37 cellular contexts compared by ENCODE assay signal in the genomic region with DNA sequence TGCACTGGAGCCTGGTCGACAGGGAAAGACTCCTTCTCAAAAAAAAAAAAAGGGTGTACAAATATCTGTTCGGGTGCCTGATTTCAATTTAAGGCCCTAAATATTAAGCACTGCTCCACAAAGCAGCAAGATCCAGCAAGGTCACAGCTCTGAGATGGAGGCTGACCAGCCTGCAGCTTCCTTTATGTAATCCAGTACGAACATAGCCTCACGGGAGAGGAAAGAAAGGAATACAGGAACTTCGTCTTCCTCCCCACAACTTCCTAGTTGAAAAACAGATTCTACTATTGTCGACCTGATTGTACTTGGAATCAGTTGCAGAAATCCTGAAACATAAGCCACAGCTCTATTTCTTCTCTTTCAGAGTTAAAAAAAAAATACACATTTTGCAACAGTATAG. TPM values are rescaled to one million over a fixed set of nuclear protein-coding genes. Genes with fewer than 3 reads are reported as not detected.
DNase-seq lines count a peak whose midpoint lies in the region; ATAC-seq and TF ChIP-seq lines count a peak whose summit lies in the region.
"Had no signal": no experiment of that assay in that cellular context is flagged by ENCODE, and none has a peak within 500 bp of the region (broad histone marks: within the 10 kb centered on the region; RNA-seq: fewer than 3 reads in every experiment).

No MANE protein-coding gene starts in this region.

- no peak for TF ChIP-seq EP300 in transverse colon (IDR thresholded peaks at IDR 0.05; ENCODE audit: low read depth)

- peaks cover 11% of the 10 kb centered on the region for H3K27me3 Mint-ChIP-seq in CD8-positive, alpha-beta T cell (ENCODE audit: low read depth)

- H3K9me3 ChIP-seq in testis (no peaks in the 10 kb centered on the region), transverse colon (no peaks in the 10 kb centered on the region)
- H3K9me3 ChIP-seq in CD8-positive, alpha-beta T cell (ENCODE audit: low read length): no peaks in the 10 kb centered on the region
- H3K9me3 ChIP-seq: ascending aorta, gastrocnemius medialis, MG63, mucosa of descending colon, ovary had no signal

- CTCF ChIA-PET in CD8-positive, alpha-beta T cell (lab: Charles Lee): no interaction called here

- ATAC-seq in left lobe of liver (peak; percentile 30), left colon (no peak)
- ATAC-seq in CD8-positive, alpha-beta T cell: no peak
- ATAC-seq: gastrocnemius medialis; K562; mucosa of descending colon; SK-N-SH treated with all-trans-retinoic acid at 6 μM for 48 hours; stimulated activated effector memory CD8-positive, alpha-beta T cell treated with anti-CD3 and anti-CD28 coated beads, Interleukin-12 subunit alpha, Interleukin-12 subunit beta, amount 100 ng/mL, for 72 hours had no signal

- H3K4me3 Mint-ChIP-seq in CD8-positive, alpha-beta T cell: no peak overlapping the region
- H3K4me3 Mint-ChIP-seq: activated naive CD8-positive, alpha-beta T cell treated with anti-CD3 and anti-CD28 coated beads, Interleukin-2, amount 10 ng/mL, durations not matched to agents 7 days and 5 days; endodermal cell; nephron progenitor cell; stimulated activated effector memory CD8-positive, alpha-beta T cell treated with anti-CD3 and anti-CD28 coated beads, Interleukin-12 subunit alpha, Interleukin-12 subunit beta, amount 100 ng/mL, for 72 hours; T-helper 2 cell treated with Interferon-gamma antibody and Interleukin-4, amounts not matched to agents 5 μg/mL and 100 μg/mL, for 36 hours had no signal

- in situ Hi-C loops in transverse colon (cut with MboI; ENCODE audit: low pct_ligation_motif_present in 1 of 4, low pct_unique_long_range_greater_than_20kb in 1 of 4, low sequenced_read_pairs in 3 of 4): no loop called here

- no peaks in the 10 kb centered on the region for H3K9me3 Mint-ChIP-seq in CD8-positive, alpha-beta T cell
- H3K9me3 Mint-ChIP-seq: activated naive CD8-positive, alpha-beta T cell treated with anti-CD3 and anti-CD28 coated beads, Interleukin-2, amount 10 ng/mL, durations not matched to agents 7 days and 5 days; endodermal cell; nephron progenitor cell; T-helper 2 cell treated with Interferon-gamma antibody and Interleukin-4, amounts not matched to agents 5 μg/mL and 100 μg/mL, for 36 hours had no signal

- H3K4me1 ChIP-seq in testis: peaks cover 14% of the 10 kb centered on the region
- H3K4me1 ChIP-seq in transverse colon: peaks cover 0 to 8% (median 1%) of the 10 kb centered on the region in 4 donors
- no peaks in the 10 kb centered on the region for H3K4me1 ChIP-seq in CD8-positive, alpha-beta T cell (ENCODE audit: insufficient read depth, low read length)
- H3K4me1 ChIP-seq: ascending aorta, gastrocnemius medialis had no signal

- DNase-seq in SKM-1 treated with dmso at 0.1 percent for 144 hours (lab: John Stamatoyannopoulos, UW; ENCODE audit: unreplicated experiment): peak; percentile 6
- no peak for DNase-seq in SKM-1 (lab: John Stamatoyannopoulos, UW; ENCODE audit: unreplicated experiment)
- peak; percentile 10 to 24 for DNase-seq in Kasumi-1 (lab: John Stamatoyannopoulos, UW)
- DNase-seq in left lobe of liver (ENCODE audit: low spot score): no peak
- peak; percentile 23 for DNase-seq in testis
- DNase-seq in transverse colon: no peak
- DNase-seq in CD8-positive, alpha-beta T cell: no peak
- no peak for DNase-seq in left colon
- DNase-seq: 8988T; activated CD4-positive, alpha-beta T cell treated with anti-CD3 and anti-CD28 coated beads for 4 hours; activated gamma-delta T cell; activated naive CD8-positive, alpha-beta T cell treated with anti-CD3 and anti-CD28 coated beads, Interleukin-2, amount 10 ng/mL, durations not matched to agents 7 days and 5 days; activated T-cell treated with anti-CD3 and anti-CD28 coated beads for 4 hours; COR-L47; cortex of kidney; endodermal cell; gastrocnemius medialis; GDM1; H7; hippocampal formation; MG63; mucosa of descending colon; NCI-H146; NCI-H446; NCI-H774; nephron progenitor cell; OCI-M1; ovary; stimulated activated CD4-positive, alpha-beta T cell treated with anti-CD3 and anti-CD28 coated beads, Interleukin-12 subunit alpha, Interleukin-12 subunit beta, amount 100 ng/mL, for 4 hours; stimulated activated CD4-positive, alpha-beta T cell treated with anti-CD3 and anti-CD28 coated beads, Interleukin-4, amount 100 ng/mL, for 24 hours; substantia nigra had no signal

- no peak overlapping the region for H3K27ac Mint-ChIP-seq in CD8-positive, alpha-beta T cell
- H3K27ac Mint-ChIP-seq: activated naive CD8-positive, alpha-beta T cell treated with anti-CD3 and anti-CD28 coated beads, Interleukin-2, amount 10 ng/mL, durations not matched to agents 7 days and 5 days; endodermal cell; nephron progenitor cell; stimulated activated effector memory CD8-positive, alpha-beta T cell treated with anti-CD3 and anti-CD28 coated beads, Interleukin-12 subunit alpha, Interleukin-12 subunit beta, amount 100 ng/mL, for 72 hours; T-helper 2 cell treated with Interferon-gamma antibody and Interleukin-4, amounts not matched to agents 5 μg/mL and 100 μg/mL, for 36 hours had no signal

- TF ChIP-seq CTCF in testis (IDR thresholded peaks at IDR 0.05): no peak
- TF ChIP-seq CTCF in transverse colon (IDR thresholded peaks at IDR 0.05): no peak
- no peak for TF ChIP-seq CTCF in CD8-positive, alpha-beta T cell (IDR thresholded peaks at IDR 0.05)

- H3K36me3 ChIP-seq in testis (ENCODE audit: low read depth, missing control alignments) (no peaks in the 10 kb centered on the region), transverse colon (no peaks in the 10 kb centered on the region)
- H3K36me3 ChIP-seq in CD8-positive, alpha-beta T cell (ENCODE audit: insufficient read depth, low read length): no peaks in the 10 kb centered on the region
- H3K36me3 ChIP-seq: ascending aorta, cardiac muscle cell, gastrocnemius medialis, MG63, ovary had no signal

- H3K27me3 ChIP-seq in testis (no peaks in the 10 kb centered on the region), transverse colon (no peaks in the 10 kb centered on the region)
- peaks cover 3% of the 10 kb centered on the region for H3K27me3 ChIP-seq in CD8-positive, alpha-beta T cell (ENCODE audit: insufficient read depth, low read length)
- H3K27me3 ChIP-seq: ascending aorta, cardiac muscle cell, gastrocnemius medialis, MG63, ovary had no signal

- H3K27ac ChIP-seq in testis: peak overlapping the region in 1 of 2 donors; percentile 4
- peak overlapping the region in 2 of 4 donors; percentile 8 to 16 for H3K27ac ChIP-seq in transverse colon
- no peak overlapping the region for H3K27ac ChIP-seq in CD8-positive, alpha-beta T cell (ENCODE audit: low read depth, low read length)
- H3K27ac ChIP-seq: ascending aorta, cardiac muscle cell, gastrocnemius medialis had no signal

- no peaks in the 10 kb centered on the region for H3K36me3 Mint-ChIP-seq in CD8-positive, alpha-beta T cell
- H3K36me3 Mint-ChIP-seq: activated naive CD8-positive, alpha-beta T cell treated with anti-CD3 and anti-CD28 coated beads, Interleukin-2, amount 10 ng/mL, durations not matched to agents 7 days and 5 days; stimulated activated effector memory CD8-positive, alpha-beta T cell treated with anti-CD3 and anti-CD28 coated beads, Interleukin-12 subunit alpha, Interleukin-12 subunit beta, amount 100 ng/mL, for 72 hours had no signal

- POLR2A ChIA-PET in CD8-positive, alpha-beta T cell (lab: Charles Lee): no interaction called here

- intact Hi-C loops in testis (cut with DNase I; ENCODE audit: low total_unique reads) (no loop called here), transverse colon (cut with DNase I; ENCODE audit: low total_unique reads) (no loop called here), left colon (cut with DNase I, micrococcal nuclease) (no loop called here)
- intact Hi-C loops in CD8-positive, alpha-beta T cell (cut with DNase I, micrococcal nuclease): no loop called here

- H3K4me3 ChIP-seq in testis (no peak overlapping the region), transverse colon (no peak overlapping the region)
- no peak overlapping the region for H3K4me3 ChIP-seq in CD8-positive, alpha-beta T cell (ENCODE audit: low read depth, low read length)
- H3K4me3 ChIP-seq: ascending aorta, cardiac muscle cell, gastrocnemius medialis, K562, MG63, mucosa of descending colon, ovary had no signal

- WGBS in testis, 2 donors: 41 to 48% methylated on average over 6 of the region's 6 CpGs
- WGBS in transverse colon (ENCODE audit: low coverage in 1 of 2), 2 donors: 66 to 77% methylated on average over 5 to 6 of the region's 6 CpGs

- TF ChIP-seq POLR2A in testis (IDR thresholded peaks at IDR 0.05) (no peak), transverse colon (IDR thresholded peaks at IDR 0.05) (no peak)

- H3K4me1 Mint-ChIP-seq in CD8-positive, alpha-beta T cell (ENCODE audit: low read depth): no peaks in the 10 kb centered on the region
- H3K4me1 Mint-ChIP-seq: activated naive CD8-positive, alpha-beta T cell treated with anti-CD3 and anti-CD28 coated beads, Interleukin-2, amount 10 ng/mL, durations not matched to agents 7 days and 5 days; nephron progenitor cell; stimulated activated effector memory CD8-positive, alpha-beta T cell treated with anti-CD3 and anti-CD28 coated beads, Interleukin-12 subunit alpha, Interleukin-12 subunit beta, amount 100 ng/mL, for 72 hours had no signal

RNA-seq across cellular contexts. Expression of gene TBC1D9, which starts 53.5 kb away (rescaled TPM):
- total RNA-seq in left lobe of liver (7.5 TPM), testis (10 to 100 TPM in 1 of 2 donors, 1 to 10 TPM in 1; 9.8 to 13.1 TPM), transverse colon (10 to 100 TPM in 3 of 4 donors, 1 to 10 TPM in 1; 8.2 to 21.4 (median 16.3) TPM), left colon (10 to 100 TPM; 10.7 to 20.5 TPM)
- 8.6 TPM for polyA plus RNA-seq in testis (ENCODE audit: insufficient read depth, low read depth, low replicate concordance)
- total RNA-seq in CD8-positive, alpha-beta T cell: under 1 TPM; 0.33 to 0.57 TPM
- polyA plus RNA-seq: K562 had no signal

Comparison
In these comparisons a context has a peak if more than half of its experiments do, and no peak if none do; other contexts are left out.
1. DNase-seq: peak in SKM-1 treated with dmso at 0.1 percent for 144 hours (single experiment), Kasumi-1 (2 of 2) and testis (single experiment); none in SKM-1 (single experiment), left lobe of liver (single experiment), transverse colon (single experiment), CD8-positive, alpha-beta T cell (0 of 7) and left colon (0 of 2).